Comparison of ENCODE assay signal across 8 cellular contexts in the genomic region with DNA sequence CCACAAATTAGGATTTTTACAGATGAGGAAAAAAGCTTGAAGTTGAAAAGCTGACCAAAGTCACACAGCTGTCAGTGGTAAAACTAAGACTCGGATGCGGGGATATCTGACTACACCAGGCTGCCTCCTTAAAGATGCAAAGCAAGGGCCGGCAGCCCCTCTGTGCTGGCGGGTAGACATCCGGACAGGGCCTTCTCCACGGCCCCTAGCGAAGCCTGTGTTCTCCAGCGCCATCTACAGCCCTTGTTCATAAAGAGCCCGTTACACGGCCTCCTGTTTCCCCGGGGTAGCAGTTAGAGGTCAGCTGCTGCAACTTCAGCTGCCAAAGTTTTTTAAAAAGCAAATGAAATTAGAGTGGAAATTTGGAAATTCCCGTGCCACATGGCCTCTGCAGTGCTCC.
DNase-seq lines count a peak whose midpoint lies in the region; ATAC-seq and TF ChIP-seq lines count a peak whose summit lies in the region.

No MANE protein-coding gene starts in this region.

- intact Hi-C loops in left cardiac atrium (cut with DNase I) (no loop called here), sciatic nerve (cut with DNase I) (no loop called here)

- DNase-seq in SK-N-SH (peak; percentile 45), left cardiac atrium (peak; percentile 55), sciatic nerve (ENCODE audit: low spot score) (peak; percentile 64), T-helper 9 cell (no peak)

- no peaks in the 10 kb centered on the region for H3K79me2 ChIP-seq in SK-N-SH (ENCODE audit: insufficient read depth)

- WGBS in SK-N-SH (ENCODE audit: low lambda C conversion rate), result 51% methylated on average over 11 of the region's 12 CpGs

- no peaks in the 10 kb centered on the region for H3K27me3 ChIP-seq in SK-N-SH (ENCODE audit: insufficient read depth)

- no peaks in the 10 kb centered on the region for H3K36me3 ChIP-seq in SK-N-SH (replicated peaks in 1 of 2; ENCODE audit: control insufficient read depth in 1 of 2, insufficient read depth in 2 of 2, low read length in 1 of 2)

- no peaks in the 10 kb centered on the region for H3F3A ChIP-seq in SK-N-SH (replicated peaks; ENCODE audit: insufficient read depth)

- TF ChIP-seq RAD21 in SK-N-SH (IDR thresholded peaks at IDR 0.05; ENCODE audit: low read length), result 0 out of 2 replicates have a peak, but pooled peaks have one; percentile 33

- TF ChIP-seq CTCF in SK-N-SH (IDR thresholded peaks at IDR 0.05), result peak; percentile 34
- TF ChIP-seq CTCF in WI38 (IDR thresholded peaks at IDR 0.05; ENCODE audit: low read depth, low read length), result peak; percentile 55

- no peaks in the 10 kb centered on the region for H3K9me3 ChIP-seq in SK-N-SH

- no peaks in the 10 kb centered on the region for H3K9me2 ChIP-seq in SK-N-SH

- H3K4me1 ChIP-seq in SK-N-SH (ENCODE audit: control insufficient read depth in 1 of 2, insufficient read depth in 2 of 2, low read depth in 1 of 2, low read length in 1 of 2), result no peaks in the 10 kb centered on the region

- H3K4me3 ChIP-seq in SK-N-SH (ENCODE audit: low read depth in 2 of 2, low read length in 1 of 2) (no peak overlapping the region), WI38 (ENCODE audit: low read depth, low read length) (no peak overlapping the region)

- no peak for TF ChIP-seq EP300 in SK-N-SH (IDR thresholded peaks at IDR 0.05; ENCODE audit: borderline replicate concordance in 1 of 2, low read depth in 1 of 2, low read length in 1 of 2)

- no peak overlapping the region for H2AFZ ChIP-seq in SK-N-SH (ENCODE audit: low read depth)

- no peak overlapping the region for H3K27ac ChIP-seq in SK-N-SH (ENCODE audit: low read depth in 2 of 2, low read length in 1 of 2)

- H3K9ac ChIP-seq in SK-N-SH, result no peak overlapping the region

- CTCF ChIA-PET in SK-N-SH (lab: Yijun Ruan, JAX), result interaction anchor here (0.6 to 1.5 kb wide), 3 partner anchors 11 to 151 kb away, joined by 3 read pairs; no protein-coding TSS in a partner anchor

- POLR2A ChIA-PET in SK-N-SH (lab: Yijun Ruan, JAX), result no interaction called here

- no peaks in the 10 kb centered on the region for H4K20me1 ChIP-seq in SK-N-SH (ENCODE audit: insufficient read depth)

- no peak overlapping the region for H3K4me2 ChIP-seq in SK-N-SH

- ATAC-seq in SK-N-SH treated with all-trans-retinoic acid at 6 μM for 48 hours (no peak), GM21528 (IDR thresholded peaks at IDR 0.05; ENCODE audit: low FRiP score, unreplicated experiment) (peak; percentile 82), HG03571 (IDR thresholded peaks at IDR 0.05; ENCODE audit: unreplicated experiment) (peak; percentile 91), left cardiac atrium (peak; percentile 84 to 87), sciatic nerve (peak; percentile 92)

TF ChIP-seq in SK-N-SH, 30 proteins besides CTCF, POLR2A, EP300 and RAD21:
- TF ChIP-seq GATA2 (CRISPR knock-in tag; IDR thresholded peaks at IDR 0.05), result no peak
- TF ChIP-seq RCOR1 (IDR thresholded peaks at IDR 0.05; ENCODE audit: low read length), result no peak
- no peak for TF ChIP-seq NRF1 (IDR thresholded peaks at IDR 0.05; ENCODE audit: low read depth, low read length)
- TF ChIP-seq FOXJ3 (CRISPR knock-in tag; IDR thresholded peaks at IDR 0.05), result no peak
- TF ChIP-seq GABPA (IDR thresholded peaks at IDR 0.05; ENCODE audit: low read depth), result no peak
- TF ChIP-seq FOSL2 (IDR thresholded peaks at IDR 0.05; ENCODE audit: borderline replicate concordance, low read depth), result no peak
- no peak for TF ChIP-seq RFX5 (IDR thresholded peaks at IDR 0.05; ENCODE audit: low read length)
TF ChIP-seq in SK-N-SH: peak in this region for 0.

TF ChIP-seq in SK-N-SH treated with all-trans-retinoic acid at 6 μM for 48 hours, 23 proteins besides CTCF, POLR2A, EP300 and RAD21:
- TF ChIP-seq, protein P1, sequence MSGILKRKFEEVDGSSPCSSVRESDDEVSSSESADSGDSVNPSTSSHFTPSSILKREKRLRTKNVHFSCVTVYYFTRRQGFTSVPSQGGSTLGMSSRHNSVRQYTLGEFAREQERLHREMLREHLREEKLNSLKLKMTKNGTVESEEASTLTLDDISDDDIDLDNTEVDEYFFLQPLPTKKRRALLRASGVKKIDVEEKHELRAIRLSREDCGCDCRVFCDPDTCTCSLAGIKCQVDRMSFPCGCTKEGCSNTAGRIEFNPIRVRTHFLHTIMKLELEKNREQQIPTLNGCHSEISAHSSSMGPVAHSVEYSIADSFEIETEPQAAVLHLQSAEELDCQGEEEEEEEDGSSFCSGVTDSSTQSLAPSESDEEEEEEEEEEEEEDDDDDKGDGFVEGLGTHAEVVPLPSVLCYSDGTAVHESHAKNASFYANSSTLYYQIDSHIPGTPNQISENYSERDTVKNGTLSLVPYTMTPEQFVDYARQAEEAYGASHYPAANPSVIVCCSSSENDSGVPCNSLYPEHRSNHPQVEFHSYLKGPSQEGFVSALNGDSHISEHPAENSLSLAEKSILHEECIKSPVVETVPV (CRISPR knock-in tag; IDR thresholded peaks at IDR 0.05), result no peak
- no peak for TF ChIP-seq ESRRG (CRISPR knock-in tag; IDR thresholded peaks at IDR 0.05)
- TF ChIP-seq ISL1 (CRISPR knock-in tag; IDR thresholded peaks at IDR 0.05), result no peak
- no peak for TF ChIP-seq ZC3H10 (CRISPR knock-in tag; IDR thresholded peaks at IDR 0.05)
- TF ChIP-seq TCF4 (CRISPR knock-in tag; IDR thresholded peaks at IDR 0.05; ENCODE audit: borderline replicate concordance), result no peak
- TF ChIP-seq BACH2 (CRISPR knock-in tag; IDR thresholded peaks at IDR 0.05; ENCODE audit: borderline replicate concordance), result no peak
- no peak for TF ChIP-seq ZNF70 (CRISPR knock-in tag; IDR thresholded peaks at IDR 0.05)
- TF ChIP-seq, protein P2, sequence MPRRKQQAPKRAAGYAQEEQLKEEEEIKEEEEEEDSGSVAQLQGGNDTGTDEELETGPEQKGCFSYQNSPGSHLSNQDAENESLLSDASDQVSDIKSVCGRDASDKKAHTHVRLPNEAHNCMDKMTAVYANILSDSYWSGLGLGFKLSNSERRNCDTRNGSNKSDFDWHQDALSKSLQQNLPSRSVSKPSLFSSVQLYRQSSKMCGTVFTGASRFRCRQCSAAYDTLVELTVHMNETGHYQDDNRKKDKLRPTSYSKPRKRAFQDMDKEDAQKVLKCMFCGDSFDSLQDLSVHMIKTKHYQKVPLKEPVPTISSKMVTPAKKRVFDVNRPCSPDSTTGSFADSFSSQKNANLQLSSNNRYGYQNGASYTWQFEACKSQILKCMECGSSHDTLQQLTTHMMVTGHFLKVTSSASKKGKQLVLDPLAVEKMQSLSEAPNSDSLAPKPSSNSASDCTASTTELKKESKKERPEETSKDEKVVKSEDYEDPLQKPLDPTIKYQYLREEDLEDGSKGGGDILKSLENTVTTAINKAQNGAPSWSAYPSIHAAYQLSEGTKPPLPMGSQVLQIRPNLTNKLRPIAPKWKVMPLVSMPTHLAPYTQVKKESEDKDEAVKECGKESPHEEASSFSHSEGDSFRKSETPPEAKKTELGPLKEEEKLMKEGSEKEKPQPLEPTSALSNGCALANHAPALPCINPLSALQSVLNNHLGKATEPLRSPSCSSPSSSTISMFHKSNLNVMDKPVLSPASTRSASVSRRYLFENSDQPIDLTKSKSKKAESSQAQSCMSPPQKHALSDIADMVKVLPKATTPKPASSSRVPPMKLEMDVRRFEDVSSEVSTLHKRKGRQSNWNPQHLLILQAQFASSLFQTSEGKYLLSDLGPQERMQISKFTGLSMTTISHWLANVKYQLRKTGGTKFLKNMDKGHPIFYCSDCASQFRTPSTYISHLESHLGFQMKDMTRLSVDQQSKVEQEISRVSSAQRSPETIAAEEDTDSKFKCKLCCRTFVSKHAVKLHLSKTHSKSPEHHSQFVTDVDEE (CRISPR knock-in tag; IDR thresholded peaks at IDR 0.05), result no peak
- no peak for TF ChIP-seq SNAI2 (CRISPR knock-in tag; IDR thresholded peaks at IDR 0.05)
- TF ChIP-seq TOX (CRISPR knock-in tag; IDR thresholded peaks at IDR 0.05; ENCODE audit: borderline replicate concordance), result no peak
- TF ChIP-seq ZFP30 (CRISPR knock-in tag; IDR thresholded peaks at IDR 0.05), result no peak
- TF ChIP-seq, protein P3, sequence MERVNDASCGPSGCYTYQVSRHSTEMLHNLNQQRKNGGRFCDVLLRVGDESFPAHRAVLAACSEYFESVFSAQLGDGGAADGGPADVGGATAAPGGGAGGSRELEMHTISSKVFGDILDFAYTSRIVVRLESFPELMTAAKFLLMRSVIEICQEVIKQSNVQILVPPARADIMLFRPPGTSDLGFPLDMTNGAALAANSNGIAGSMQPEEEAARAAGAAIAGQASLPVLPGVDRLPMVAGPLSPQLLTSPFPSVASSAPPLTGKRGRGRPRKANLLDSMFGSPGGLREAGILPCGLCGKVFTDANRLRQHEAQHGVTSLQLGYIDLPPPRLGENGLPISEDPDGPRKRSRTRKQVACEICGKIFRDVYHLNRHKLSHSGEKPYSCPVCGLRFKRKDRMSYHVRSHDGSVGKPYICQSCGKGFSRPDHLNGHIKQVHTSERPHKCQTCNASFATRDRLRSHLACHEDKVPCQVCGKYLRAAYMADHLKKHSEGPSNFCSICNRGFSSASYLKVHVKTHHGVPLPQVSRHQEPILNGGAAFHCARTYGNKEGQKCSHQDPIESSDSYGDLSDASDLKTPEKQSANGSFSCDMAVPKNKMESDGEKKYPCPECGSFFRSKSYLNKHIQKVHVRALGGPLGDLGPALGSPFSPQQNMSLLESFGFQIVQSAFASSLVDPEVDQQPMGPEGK (CRISPR knock-in tag; IDR thresholded peaks at IDR 0.05; ENCODE audit: borderline replicate concordance), result no peak
- TF ChIP-seq RARB (CRISPR knock-in tag; IDR thresholded peaks at IDR 0.05), result no peak
- no peak for TF ChIP-seq ZFP3 (CRISPR knock-in tag; IDR thresholded peaks at IDR 0.05)
- no peak for TF ChIP-seq ZNF8 (CRISPR knock-in tag; IDR thresholded peaks at IDR 0.05)
- no peak for TF ChIP-seq ZNF565 (CRISPR knock-in tag; conservative IDR thresholded peaks at IDR 0.05; ENCODE audit: low read depth)
